Comparison of ENCODE assay signal across 26 cellular contexts in the genomic region with DNA sequence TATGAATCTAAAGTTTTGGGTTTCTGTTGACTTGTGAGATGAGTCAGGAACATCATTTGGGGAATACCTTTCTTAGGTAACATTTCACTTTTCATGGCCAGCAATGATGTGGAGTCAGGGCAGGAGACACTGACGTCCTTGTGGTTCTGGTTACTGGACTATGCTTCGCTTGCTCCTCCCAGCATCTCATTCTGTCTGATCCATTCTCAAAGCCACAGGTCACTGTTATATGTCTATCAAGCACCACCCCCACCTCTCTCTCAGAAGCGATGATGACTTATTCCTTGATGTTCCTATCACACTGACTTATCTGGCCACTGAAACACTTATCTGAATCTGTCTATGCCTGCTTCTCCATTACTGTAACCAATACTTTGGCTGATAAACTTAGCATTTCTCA. TPM values are rescaled to one million over a fixed set of nuclear protein-coding genes. Genes with fewer than 3 reads are reported as not detected.
A peak's percentile ranks its signal among the peaks of the same experiment; 100 is the strongest.
DNase-seq lines count a peak whose midpoint lies in the region; ATAC-seq lines count a peak whose summit lies in the region.
"Had no signal": no experiment of that assay in that cellular context is flagged by ENCODE, and none has a peak within 500 bp of the region (broad histone marks: within the 10 kb centered on the region; RNA-seq: fewer than 3 reads in every experiment).

No MANE protein-coding gene starts in this region.

- intact Hi-C loops in activated T-helper 2 cell treated with anti-CD3 and anti-CD28 coated beads, Interferon-gamma antibody, Interleukin-2, Interleukin-4, amounts not matched to agents 10 μg/mL and 5 μg/mL and 100 μg/mL, durations not matched to agents 14 hours and 24 hours and 36 hours (cut with micrococcal nuclease) = no loop called here

- peaks cover 17% of the 10 kb centered on the region for H3K27me3 Mint-ChIP-seq in activated T-cell treated with anti-CD3 and anti-CD28 coated beads, Interleukin-2, amount 50 U/mL, for 72 hours (ENCODE audit: low read depth)
- H3K27me3 Mint-ChIP-seq in activated T-helper 17 cell treated with anti-CD3 and anti-CD28 coated beads, Interleukin-2, amount 50 U/mL, for 72 hours = peaks cover 5% of the 10 kb centered on the region
- peaks cover 32% of the 10 kb centered on the region for H3K27me3 Mint-ChIP-seq in activated T-helper 2 cell treated with anti-CD3 and anti-CD28 coated beads, Interferon-gamma antibody, Interleukin-2, Interleukin-4, amounts not matched to agents 10 μg/mL and 5 μg/mL and 100 μg/mL, durations not matched to agents 14 hours and 24 hours and 36 hours (ENCODE audit: low read depth)

- H3K4me3 Mint-ChIP-seq in activated T-cell treated with anti-CD3 and anti-CD28 coated beads, Interleukin-2, amount 50 U/mL, for 72 hours = no peak overlapping the region
- H3K4me3 Mint-ChIP-seq in activated T-helper 17 cell treated with anti-CD3 and anti-CD28 coated beads, Interleukin-2, amount 50 U/mL, for 72 hours = no peak overlapping the region
- no peak overlapping the region for H3K4me3 Mint-ChIP-seq in activated T-helper 2 cell treated with anti-CD3 and anti-CD28 coated beads, Interferon-gamma antibody, Interleukin-2, Interleukin-4, amounts not matched to agents 10 μg/mL and 5 μg/mL and 100 μg/mL, durations not matched to agents 14 hours and 24 hours and 36 hours (ENCODE audit: low read depth)
- H3K4me3 Mint-ChIP-seq: B cell, GM23338, neural progenitor cell had no signal

- peak; percentile 81 to 91 for ATAC-seq in activated T-cell treated with anti-CD3 and anti-CD28 coated beads, Interleukin-2, amount 50 U/mL, for 72 hours (replicated peaks in 1 of 2)
- peak; percentile 38 for ATAC-seq in HG02870 (IDR thresholded peaks at IDR 0.05; ENCODE audit: unreplicated experiment)
- ATAC-seq in activated T-helper 17 cell treated with anti-CD3 and anti-CD28 coated beads, Interleukin-2, amount 50 U/mL, for 72 hours (replicated peaks) = peak; percentile 91
- ATAC-seq in GM18520 (IDR thresholded peaks at IDR 0.05; ENCODE audit: unreplicated experiment) = no peak
- no peak for ATAC-seq in HG03025 (IDR thresholded peaks at IDR 0.05; ENCODE audit: low FRiP score, unreplicated experiment)
- ATAC-seq: GM23338 had no signal

- DNase-seq in activated T-cell treated with anti-CD3 and anti-CD28 coated beads, Interleukin-2, amount 50 U/mL, for 72 hours = peak; percentile 3 to 23
- no peak for DNase-seq in activated T-cell treated with anti-CD3 and anti-CD28 coated beads, Interleukin-2, amount 50 U/mL, for 48 hours
- DNase-seq in kidney tubule cell (ENCODE audit: low spot score) = peak; percentile 53
- DNase-seq in activated T-helper 2 cell treated with anti-CD3 and anti-CD28 coated beads, Interferon-gamma antibody, Interleukin-2, Interleukin-4, amounts not matched to agents 10 μg/mL and 5 μg/mL and 100 μg/mL, durations not matched to agents 14 hours and 24 hours and 36 hours (ENCODE audit: low spot score) = no peak
- DNase-seq: activated CD8-positive, alpha-beta memory T cell treated with anti-CD3 and anti-CD28 coated beads for 24 hours; activated naive CD4-positive, alpha-beta T cell treated with Interleukin-2 at 50 U/mL for 16 hours; amygdala; colonic mucosa; effector CD8-positive, alpha-beta T cell; erythroblast; KG1; kidney glomerular epithelial cell; MM.1S; NCI-H2081 treated with DMSO at 0.1 percent for 48 hours; NCI-H774; stimulated activated CD4-positive, alpha-beta T cell treated with anti-CD3 and anti-CD28 coated beads, Interleukin-1b, Interleukin-23, amount 100 ng/mL, for 48 hours; stimulated activated CD8-positive, alpha-beta memory T cell treated with anti-CD3 and anti-CD28 coated beads, Interleukin-4, amount 100 ng/mL, for 48 hours; upper lobe of left lung had no signal

- peaks cover 0 to 3% of the 10 kb centered on the region in 2 donors for H3K36me3 Mint-ChIP-seq in activated T-cell treated with anti-CD3 and anti-CD28 coated beads, Interleukin-2, amount 50 U/mL, for 72 hours (ENCODE audit: insufficient read depth in 2 of 2)
- H3K36me3 Mint-ChIP-seq in activated T-helper 17 cell treated with anti-CD3 and anti-CD28 coated beads, Interleukin-2, amount 50 U/mL, for 72 hours (ENCODE audit: low read depth) = peaks cover 27% of the 10 kb centered on the region
- H3K36me3 Mint-ChIP-seq in activated T-helper 2 cell treated with anti-CD3 and anti-CD28 coated beads, Interferon-gamma antibody, Interleukin-2, Interleukin-4, amounts not matched to agents 10 μg/mL and 5 μg/mL and 100 μg/mL, durations not matched to agents 14 hours and 24 hours and 36 hours (ENCODE audit: low read depth) = peaks cover 22% of the 10 kb centered on the region
- H3K36me3 Mint-ChIP-seq: neural progenitor cell had no signal

- no peak overlapping the region for H3K27ac Mint-ChIP-seq in activated T-cell treated with anti-CD3 and anti-CD28 coated beads, Interleukin-2, amount 50 U/mL, for 72 hours
- H3K27ac Mint-ChIP-seq in activated T-helper 17 cell treated with anti-CD3 and anti-CD28 coated beads, Interleukin-2, amount 50 U/mL, for 72 hours = no peak overlapping the region
- H3K27ac Mint-ChIP-seq in activated T-helper 2 cell treated with anti-CD3 and anti-CD28 coated beads, Interferon-gamma antibody, Interleukin-2, Interleukin-4, amounts not matched to agents 10 μg/mL and 5 μg/mL and 100 μg/mL, durations not matched to agents 14 hours and 24 hours and 36 hours = no peak overlapping the region
- H3K27ac Mint-ChIP-seq: B cell, GM23338, neural progenitor cell had no signal

- peaks cover 10% of the 10 kb centered on the region for H3K4me1 Mint-ChIP-seq in activated T-cell treated with anti-CD3 and anti-CD28 coated beads, Interleukin-2, amount 50 U/mL, for 72 hours (ENCODE audit: low read depth)
- no peaks in the 10 kb centered on the region for H3K4me1 Mint-ChIP-seq in activated T-helper 17 cell treated with anti-CD3 and anti-CD28 coated beads, Interleukin-2, amount 50 U/mL, for 72 hours
- H3K4me1 Mint-ChIP-seq in activated T-helper 2 cell treated with anti-CD3 and anti-CD28 coated beads, Interferon-gamma antibody, Interleukin-2, Interleukin-4, amounts not matched to agents 10 μg/mL and 5 μg/mL and 100 μg/mL, durations not matched to agents 14 hours and 24 hours and 36 hours (ENCODE audit: low read depth) = peaks cover 8% of the 10 kb centered on the region
- H3K4me1 Mint-ChIP-seq: GM23338, neural progenitor cell had no signal

- no peaks in the 10 kb centered on the region for H3K9me3 Mint-ChIP-seq in activated T-cell treated with anti-CD3 and anti-CD28 coated beads, Interleukin-2, amount 50 U/mL, for 72 hours
- no peaks in the 10 kb centered on the region for H3K9me3 Mint-ChIP-seq in activated T-helper 17 cell treated with anti-CD3 and anti-CD28 coated beads, Interleukin-2, amount 50 U/mL, for 72 hours
- no peaks in the 10 kb centered on the region for H3K9me3 Mint-ChIP-seq in activated T-helper 2 cell treated with anti-CD3 and anti-CD28 coated beads, Interferon-gamma antibody, Interleukin-2, Interleukin-4, amounts not matched to agents 10 μg/mL and 5 μg/mL and 100 μg/mL, durations not matched to agents 14 hours and 24 hours and 36 hours
- H3K9me3 Mint-ChIP-seq: GM23338, neural progenitor cell had no signal

RNA-seq across cellular contexts. Expression of a gene that starts 51.6 kb away (rescaled TPM):
- total RNA-seq in activated T-cell treated with anti-CD3 and anti-CD28 coated beads, Interleukin-2, amount 50 U/mL, for 72 hours = 100 to 1,000 TPM; 121 to 125 TPM
- 10 to 100 TPM; 57.6 to 79.4 TPM for total RNA-seq in activated T-helper 17 cell treated with anti-CD3 and anti-CD28 coated beads, Interleukin-2, amount 50 U/mL, for 72 hours
- 44.3 and 46.3 TPM in 2 replicates for total RNA-seq in activated T-helper 2 cell treated with anti-CD3 and anti-CD28 coated beads, Interferon-gamma antibody, Interleukin-2, Interleukin-4, amounts not matched to agents 10 μg/mL and 5 μg/mL and 100 μg/mL, durations not matched to agents 14 hours and 24 hours and 36 hours
- total RNA-seq: G401 had no signal

Comparison
In these comparisons a context has a peak if more than half of its experiments do, and no peak if none do; other contexts are left out.
1. DNase-seq: peak in activated T-cell treated with anti-CD3 and anti-CD28 coated beads, Interleukin-2, amount 50 U/mL, for 72 hours (2 of 2) and kidney tubule cell (single experiment); none in activated T-cell treated with anti-CD3 and anti-CD28 coated beads, Interleukin-2, amount 50 U/mL, for 48 hours (0 of 2) and activated T-helper 2 cell treated with anti-CD3 and anti-CD28 coated beads, Interferon-gamma antibody, Interleukin-2, Interleukin-4, amounts not matched to agents 10 μg/mL and 5 μg/mL and 100 μg/mL, durations not matched to agents 14 hours and 24 hours and 36 hours (single experiment).
2. ATAC-seq: peak in activated T-cell treated with anti-CD3 and anti-CD28 coated beads, Interleukin-2, amount 50 U/mL, for 72 hours (2 of 2), HG02870 (single experiment) and activated T-helper 17 cell treated with anti-CD3 and anti-CD28 coated beads, Interleukin-2, amount 50 U/mL, for 72 hours (single experiment); none in GM18520 (single experiment) and HG03025 (single experiment).